2 cellular contexts compared by ENCODE assay signal in genomic region chr12:48157016-48157888, GRCh38.
A peak's percentile ranks its signal among the peaks of the same experiment; 100 is the strongest.
TF ChIP-seq lines count a peak whose summit lies in the region.

ASB8 (minus strand) TSS chr12:48157515; CDS start chr12:48153496, 4,019 bp downstream.

TF ChIP-seq in IMR-90, 13 proteins besides CTCF, POLR2A, EP300 and RAD21:
- TF ChIP-seq MAZ (IDR thresholded peaks at IDR 0.05; ENCODE audit: borderline replicate concordance, low read depth, low read length) (peak; percentile 95; the same call in 1 of the 2 replicates), FOS (IDR thresholded peaks at IDR 0.05; ENCODE audit: low read depth, low read length) (no peak)

TF ChIP-seq in endothelial cell of umbilical vein, 7 proteins besides CTCF, POLR2A, EP300 and RAD21:
- TF ChIP-seq FOS (IDR thresholded peaks at IDR 0.05; ENCODE audit: borderline replicate concordance, insufficient read depth, low read length) (no peak), POLR2AphosphoS5 (IDR thresholded peaks at IDR 0.05; ENCODE audit: insufficient read depth, low read depth, low read length) (peak; percentile 62)
